7 cellular contexts compared by ENCODE assay signal in the genomic region with DNA sequence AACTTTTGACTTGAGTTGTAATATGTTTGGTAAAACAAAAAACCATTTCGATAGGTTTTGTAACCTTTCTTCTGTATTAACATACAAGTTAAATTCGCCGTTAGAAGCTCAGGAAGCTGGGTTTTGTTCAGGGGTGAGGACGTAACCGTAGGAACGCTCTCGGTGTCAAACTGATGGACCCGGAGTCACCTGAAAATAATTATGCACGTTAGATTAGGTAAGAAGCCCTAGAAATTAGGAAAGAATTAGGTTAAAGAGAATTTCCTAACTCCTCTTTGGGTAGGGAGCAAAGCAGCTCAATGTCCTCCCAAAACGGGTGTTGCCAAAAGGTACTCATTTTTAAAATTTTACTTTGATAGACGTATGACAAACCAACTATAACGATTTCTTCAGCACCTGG. TPM values are rescaled to one million over a fixed set of nuclear protein-coding genes. Genes with fewer than 3 reads are reported as not detected.
DNase-seq lines count a peak whose midpoint lies in the region; ATAC-seq and TF ChIP-seq lines count a peak whose summit lies in the region.

No MANE protein-coding gene starts in this region.

- peaks cover 4% of the 10 kb centered on the region; the same call in 1 of the 3 replicates for H3K9me3 Mint-ChIP-seq in GM23338

- H3K27me3 ChIP-seq in GM23338 (ENCODE audit: insufficient read depth) (no peaks in the 10 kb centered on the region), Panc1 (ENCODE audit: control insufficient read depth, insufficient read depth, low read length) (no peaks in the 10 kb centered on the region), gastrocnemius medialis (no peaks in the 10 kb centered on the region)

- peaks cover 35% of the 10 kb centered on the region for H3K4me1 Mint-ChIP-seq in GM23338

- BruUV-seq in Panc1 (replicated peaks; lab: Mats Ljungman, UMichigan), result no TSS peak

- H3K4me2 ChIP-seq in GM23338, result peak overlapping the region; percentile 86

- peak overlapping the region; percentile 90; the same call in 1 of the 2 replicates for H3K27ac ChIP-seq in GM23338 (ENCODE audit: low read depth)
- H3K27ac ChIP-seq in Panc1 (ENCODE audit: low read length), result peak overlapping the region; percentile 95
- peak overlapping the region; percentile 88 to 98 (median 94) for H3K27ac ChIP-seq in gastrocnemius medialis

- H3K27ac Mint-ChIP-seq in GM23338, result peak overlapping the region; percentile 81

- TF ChIP-seq CTCF in GM23338 (conservative IDR thresholded peaks at IDR 0.05; ENCODE audit: low read depth in 2 of 2) (no peak), Panc1 (IDR thresholded peaks at IDR 0.05) (no peak), fibroblast of mammary gland (conservative IDR thresholded peaks at IDR 0.05; ENCODE audit: control insufficient read depth, insufficient read depth, low read depth, low read length) (no peak), gastrocnemius medialis (IDR thresholded peaks at IDR 0.05 in 4 of 5, conservative IDR thresholded peaks at IDR 0.05 in 1 of 5) (no peak), GM20000 (IDR thresholded peaks at IDR 0.05; ENCODE audit: extremely low read depth, missing control alignments) (no peak)

- TF ChIP-seq POLR2A in gastrocnemius medialis (IDR thresholded peaks at IDR 0.05), result no peak

- in situ Hi-C loops in Panc1 (cut with HindIII; ENCODE audit: low pct_unique_long_range_greater_than_20kb, low sequenced_read_pairs), result no loop called here
- in situ Hi-C loops in gastrocnemius medialis (cut with MboI; ENCODE audit: low sequenced_read_pairs in 4 of 4), result loop anchor here in 1 of 4 donors (10.0 kb wide), 1 partner anchor 108 kb away; a partner anchor contains a TSS

- H3K4me1 ChIP-seq in GM23338 (ENCODE audit: insufficient read depth) (peaks cover 20% of the 10 kb centered on the region), Panc1 (ENCODE audit: control insufficient read depth, insufficient read depth, low read length) (peaks cover 9% of the 10 kb centered on the region), gastrocnemius medialis (peaks cover 24 to 41% of the 10 kb centered on the region in 2 donors)

- H2AFZ ChIP-seq in GM23338, result peak overlapping the region; percentile 43; the same call in 1 of the 2 replicates

- peak overlapping the region; percentile 67 for H3K4me3 ChIP-seq in GM23338
- peak overlapping the region; percentile 80 to 98 for H3K4me3 ChIP-seq in Panc1 (ENCODE audit: low read depth in 2 of 2, low read length in 2 of 2)
- H3K4me3 ChIP-seq in fibroblast of mammary gland (ENCODE audit: control insufficient read depth, low read depth, low read length), result peak overlapping the region; percentile 86
- peak overlapping the region; percentile 79 to 96 (median 86) for H3K4me3 ChIP-seq in gastrocnemius medialis

- H3K27me3 Mint-ChIP-seq in GM23338 (ENCODE audit: insufficient read depth, low read depth, poor library complexity), result peaks cover 11% of the 10 kb centered on the region

- H3K9me3 ChIP-seq in Panc1 (ENCODE audit: control insufficient read depth, insufficient read depth, low read depth, low read length) (no peaks in the 10 kb centered on the region), gastrocnemius medialis (no peaks in the 10 kb centered on the region)

- H3K36me3 Mint-ChIP-seq in GM23338 (ENCODE audit: low read depth), result peaks cover 12% of the 10 kb centered on the region

- POLR2A ChIA-PET in Panc1 (lab: Charles Lee), result interaction anchor here (0.6 kb wide), 1 partner anchor 86 kb away, joined by 4 read pairs; no protein-coding TSS in a partner anchor

- H3K36me3 ChIP-seq in GM23338 (ENCODE audit: insufficient read depth) (no peaks in the 10 kb centered on the region), Panc1 (ENCODE audit: control insufficient read depth, insufficient read depth, low read length) (no peaks in the 10 kb centered on the region), gastrocnemius medialis (no peaks in the 10 kb centered on the region)

- H3K9me2 ChIP-seq in GM23338 (ENCODE audit: insufficient read depth), result no peaks in the 10 kb centered on the region

- peak overlapping the region; percentile 93 for H3K4me3 Mint-ChIP-seq in GM23338

- CTCF ChIA-PET in Panc1 (lab: Charles Lee), result interaction anchor here (0.5 kb wide), 1 partner anchor 95 kb away, joined by 3 read pairs; no protein-coding TSS in a partner anchor

- H3K79me2 ChIP-seq in GM23338 (replicated peaks; ENCODE audit: insufficient read depth), result peaks cover 74% of the 10 kb centered on the region

- DNase-seq in GM23338 (ENCODE audit: low spot score) (no peak), Panc1 (ENCODE audit: low read depth, low spot score) (no peak), fibroblast of mammary gland (ENCODE audit: low read depth) (no peak), gastrocnemius medialis (no peak), GM20000 (ENCODE audit: low spot score) (no peak)

- H4K20me1 ChIP-seq in GM23338 (replicated peaks; ENCODE audit: insufficient read depth), result peaks cover 8% of the 10 kb centered on the region

- ATAC-seq in GM23338 (no peak), Panc1 (no peak), gastrocnemius medialis (no peak), GM18868 (IDR thresholded peaks at IDR 0.05; ENCODE audit: unreplicated experiment) (no peak), HG03108 (IDR thresholded peaks at IDR 0.05; ENCODE audit: unreplicated experiment) (no peak)

- intact Hi-C loops in Panc1 (cut with micrococcal nuclease; ENCODE audit: unreplicated experiment), result loop anchor here (5.0 kb wide), 1 partner anchor 111 kb away; a partner anchor contains a TSS
- intact Hi-C loops in gastrocnemius medialis (cut with DNase I; ENCODE audit: low total_unique reads), result loop anchor here (1.0 to 10.0 kb wide), 5 partner anchors 72 to 791 kb away; a partner anchor contains a TSS

- H3F3A ChIP-seq in GM23338 (replicated peaks; ENCODE audit: low read depth), result 0 out of 2 replicates have a peak, but pooled peaks cover 2% of the 10 kb centered on the region

TF ChIP-seq in GM23338, 12 proteins besides CTCF, POLR2A, EP300 and RAD21 (continues in another document):
- TF ChIP-seq POLR2AphosphoS5 (IDR thresholded peaks at IDR 0.05; ENCODE audit: low read depth), result no peak
- no peak for TF ChIP-seq EZH2 (IDR thresholded peaks at IDR 0.05; ENCODE audit: low read depth, unreplicated experiment)
- no peak for TF ChIP-seq EZH2phosphoT487 (IDR thresholded peaks at IDR 0.05; ENCODE audit: unreplicated experiment)
- TF ChIP-seq JUNB (IDR thresholded peaks at IDR 0.05; ENCODE audit: unreplicated experiment), result no peak
- TF ChIP-seq, protein P1, sequence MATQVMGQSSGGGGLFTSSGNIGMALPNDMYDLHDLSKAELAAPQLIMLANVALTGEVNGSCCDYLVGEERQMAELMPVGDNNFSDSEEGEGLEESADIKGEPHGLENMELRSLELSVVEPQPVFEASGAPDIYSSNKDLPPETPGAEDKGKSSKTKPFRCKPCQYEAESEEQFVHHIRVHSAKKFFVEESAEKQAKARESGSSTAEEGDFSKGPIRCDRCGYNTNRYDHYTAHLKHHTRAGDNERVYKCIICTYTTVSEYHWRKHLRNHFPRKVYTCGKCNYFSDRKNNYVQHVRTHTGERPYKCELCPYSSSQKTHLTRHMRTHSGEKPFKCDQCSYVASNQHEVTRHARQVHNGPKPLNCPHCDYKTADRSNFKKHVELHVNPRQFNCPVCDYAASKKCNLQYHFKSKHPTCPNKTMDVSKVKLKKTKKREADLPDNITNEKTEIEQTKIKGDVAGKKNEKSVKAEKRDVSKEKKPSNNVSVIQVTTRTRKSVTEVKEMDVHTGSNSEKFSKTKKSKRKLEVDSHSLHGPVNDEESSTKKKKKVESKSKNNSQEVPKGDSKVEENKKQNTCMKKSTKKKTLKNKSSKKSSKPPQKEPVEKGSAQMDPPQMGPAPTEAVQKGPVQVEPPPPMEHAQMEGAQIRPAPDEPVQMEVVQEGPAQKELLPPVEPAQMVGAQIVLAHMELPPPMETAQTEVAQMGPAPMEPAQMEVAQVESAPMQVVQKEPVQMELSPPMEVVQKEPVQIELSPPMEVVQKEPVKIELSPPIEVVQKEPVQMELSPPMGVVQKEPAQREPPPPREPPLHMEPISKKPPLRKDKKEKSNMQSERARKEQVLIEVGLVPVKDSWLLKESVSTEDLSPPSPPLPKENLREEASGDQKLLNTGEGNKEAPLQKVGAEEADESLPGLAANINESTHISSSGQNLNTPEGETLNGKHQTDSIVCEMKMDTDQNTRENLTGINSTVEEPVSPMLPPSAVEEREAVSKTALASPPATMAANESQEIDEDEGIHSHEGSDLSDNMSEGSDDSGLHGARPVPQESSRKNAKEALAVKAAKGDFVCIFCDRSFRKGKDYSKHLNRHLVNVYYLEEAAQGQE (IDR thresholded peaks at IDR 0.05; ENCODE audit: unreplicated experiment), result no peak
- TF ChIP-seq ZNF114 (CRISPR knock-in tag; IDR thresholded peaks at IDR 0.05), result no peak
- no peak for TF ChIP-seq STAT1 (IDR thresholded peaks at IDR 0.05; ENCODE audit: unreplicated experiment)

RNA-seq across cellular contexts. Expression of a gene that starts 0.9 kb away (rescaled TPM):
- total RNA-seq in GM23338 (2014; rRNA removed; shearing (Covaris generic)), result 27.1 and 28.4 TPM in 2 replicates
- polyA plus RNA-seq in GM23338 (2016; fragmentation: Nextera tagmentation; extraction: Ambion mirVana), result 18.6 and 28.7 TPM in 2 replicates
- total RNA-seq in Panc1 (2021; ENCODE audit: unreplicated experiment) (43.5 TPM), gastrocnemius medialis (10 to 100 TPM; 23.5 to 36.6 (median 27.0) TPM)
- polyA plus RNA-seq in Panc1 (2012; ENCODE audit: insufficient read length), result 29.0 TPM

RNA-seq across cellular contexts. Expression of a gene that starts 44.0 kb away (rescaled TPM):
- 3.3 and 8.8 TPM in 2 replicates for total RNA-seq in GM23338 (2014; rRNA removed; shearing (Covaris generic))
- 6.0 and 6.8 TPM in 2 replicates for polyA plus RNA-seq in GM23338 (2016; fragmentation: Nextera tagmentation; extraction: Ambion mirVana)
- total RNA-seq in Panc1 (2021; ENCODE audit: unreplicated experiment) (15.0 TPM), gastrocnemius medialis (1 to 10 TPM in 3 of 4 donors, under 1 TPM in 1; 1.00 to 3.2 (median 1.9) TPM)
- 8.1 TPM for polyA plus RNA-seq in Panc1 (2012; ENCODE audit: insufficient read length)
